In the genomic region with DNA sequence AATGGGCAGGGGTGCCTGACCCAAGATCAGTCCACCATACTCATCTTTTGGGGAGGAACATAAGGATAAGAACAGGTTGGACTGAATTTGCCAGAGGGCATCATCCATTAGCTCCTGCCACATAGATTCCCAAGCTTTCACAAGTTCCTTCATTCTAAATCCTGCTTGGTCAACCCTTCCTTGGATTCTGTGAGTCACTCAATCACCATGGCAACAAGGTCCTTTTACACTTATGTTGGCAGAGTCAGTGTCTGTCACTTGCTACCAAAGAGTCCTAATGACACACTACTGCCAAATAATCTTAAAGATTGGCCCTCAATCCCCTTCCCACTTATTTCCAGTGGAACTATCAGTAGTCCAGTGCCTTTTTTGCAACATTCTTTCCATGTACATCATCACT, we compare ENCODE assay signal across 13 cellular contexts. TPM values are rescaled to one million over a fixed set of nuclear protein-coding genes. Genes with fewer than 3 reads are reported as not detected.
A peak's percentile ranks its signal among the peaks of the same experiment; 100 is the strongest.
DNase-seq lines count a peak whose midpoint lies in the region; ATAC-seq and TF ChIP-seq lines count a peak whose summit lies in the region.
"Had no signal": no experiment of that assay in that cellular context is flagged by ENCODE, and none has a peak within 500 bp of the region (broad histone marks: within the 10 kb centered on the region; RNA-seq: fewer than 3 reads in every experiment).

No MANE protein-coding gene starts in this region.

- H4K20me1 ChIP-seq in PC-3 (ENCODE audit: low read length): no peaks in the 10 kb centered on the region

- no peak overlapping the region for H3K9ac ChIP-seq in PC-3 (ENCODE audit: low read length)
- H3K9ac ChIP-seq in rectal smooth muscle tissue (ENCODE audit: low read length): no peak overlapping the region

- H3K27ac Mint-ChIP-seq in progenitor cell of endocrine pancreas (no peak overlapping the region), T-cell (no peak overlapping the region)
- H3K27ac Mint-ChIP-seq: IgD-negative memory B cell had no signal

- TF ChIP-seq CTCF in PC-3 (conservative IDR thresholded peaks at IDR 0.05; ENCODE audit: low read depth, low read length) (no peak), gastroesophageal sphincter (IDR thresholded peaks at IDR 0.05) (no peak), progenitor cell of endocrine pancreas (IDR thresholded peaks at IDR 0.05; ENCODE audit: unreplicated experiment) (no peak)

- CTCF ChIA-PET in PC-3 (lab: Charles Lee): no interaction called here
- CTCF ChIA-PET in T-cell (lab: Charles Lee): no interaction called here

- H3K36me3 ChIP-seq in PC-3 (ENCODE audit: low read depth, low read length) (no peaks in the 10 kb centered on the region), ectodermal cell (ENCODE audit: control insufficient read depth, insufficient read depth, low read length) (no peaks in the 10 kb centered on the region), rectal smooth muscle tissue (ENCODE audit: control insufficient read depth, insufficient read depth, low read length) (no peaks in the 10 kb centered on the region), gastroesophageal sphincter (no peaks in the 10 kb centered on the region)
- H3K36me3 ChIP-seq: prostate gland had no signal

- peaks cover 7% of the 10 kb centered on the region for H3K4me1 Mint-ChIP-seq in progenitor cell of endocrine pancreas (ENCODE audit: low read depth)
- H3K4me1 Mint-ChIP-seq in T-cell: peaks cover 8 to 16% (median 9%) of the 10 kb centered on the region in 3 donors

- POLR2A ChIA-PET in PC-3 (lab: Charles Lee; ENCODE audit: unreplicated experiment): no interaction called here
- POLR2A ChIA-PET in T-cell (lab: Charles Lee): no interaction called here

- no TSS peak for BruUV-seq in PC-3 (replicated peaks; lab: Mats Ljungman, UMichigan)

- H3K4me3 Mint-ChIP-seq in progenitor cell of endocrine pancreas (ENCODE audit: low read depth) (no peak overlapping the region), T-cell (no peak overlapping the region)
- H3K4me3 Mint-ChIP-seq: activated T-cell treated with anti-CD3 and anti-CD28 coated beads, Interleukin-2, amount 50 U/mL, for 4 hours had no signal

- H3K4me3 ChIP-seq in PC-3 (ENCODE audit: low read length) (no peak overlapping the region), ectodermal cell (ENCODE audit: insufficient read depth, low read depth, low read length) (no peak overlapping the region), rectal smooth muscle tissue (ENCODE audit: low read length) (no peak overlapping the region), gastroesophageal sphincter (no peak overlapping the region)
- H3K4me3 ChIP-seq: prostate gland had no signal

- H3K9me2 ChIP-seq in PC-3 (replicated peaks; ENCODE audit: low read length): no peaks in the 10 kb centered on the region

- intact Hi-C loops in PC-3 (cut with micrococcal nuclease): no loop called here

- H3K36me3 Mint-ChIP-seq in progenitor cell of endocrine pancreas (ENCODE audit: insufficient read depth): no peaks in the 10 kb centered on the region
- H3K36me3 Mint-ChIP-seq in T-cell: no peaks in the 10 kb centered on the region
- H3K36me3 Mint-ChIP-seq: IgD-negative memory B cell had no signal

- no peaks in the 10 kb centered on the region for H3F3A ChIP-seq in PC-3 (ENCODE audit: low read length, unreplicated experiment)

- H3K9me3 ChIP-seq in PC-3 (ENCODE audit: low read length): no peaks in the 10 kb centered on the region
- H3K9me3 ChIP-seq in ectodermal cell (ENCODE audit: control insufficient read depth, low read length): no peaks in the 10 kb centered on the region
- H3K9me3 ChIP-seq in gastroesophageal sphincter: no peaks in the 10 kb centered on the region
- H3K9me3 ChIP-seq: prostate gland had no signal

- no peak for TF ChIP-seq POLR2A in gastroesophageal sphincter (IDR thresholded peaks at IDR 0.05)

- ATAC-seq in PC-3 (peak; percentile 70), gastroesophageal sphincter (no peak), T-cell (replicated peaks in 1 of 4) (no peak)
- ATAC-seq: activated T-cell treated with anti-CD3 and anti-CD28 coated beads, Interleukin-2, amount 50 U/mL, for 4 hours had no signal

- H3K79me2 ChIP-seq in PC-3 (ENCODE audit: low read length): no peaks in the 10 kb centered on the region

- H2AFZ ChIP-seq in PC-3 (ENCODE audit: low read length): no peak overlapping the region

- H3K27me3 Mint-ChIP-seq in progenitor cell of endocrine pancreas (peaks cover 29% of the 10 kb centered on the region), T-cell (peaks cover 15 to 34% of the 10 kb centered on the region in 2 donors)

- DNase-seq in GM04503 (ENCODE audit: low read depth) (peak; percentile 41), PC-3 (peak; percentile 74), progenitor cell of endocrine pancreas (ENCODE audit: low spot score, unreplicated experiment) (no peak), T-cell (no peak)
- DNase-seq: activated T-cell treated with anti-CD3 and anti-CD28 coated beads, Interleukin-2, amount 50 U/mL, for 4 hours; kidney; NCI-H774 had no signal

- H3K27ac ChIP-seq in PC-3 (ENCODE audit: low read length) (no peak overlapping the region), ectodermal cell (ENCODE audit: insufficient read depth, low read depth, low read length, poor library complexity, severe bottlenecking) (peak overlapping the region; percentile 20), rectal smooth muscle tissue (ENCODE audit: low read depth, low read length) (peak overlapping the region; percentile 0), gastroesophageal sphincter (no peak overlapping the region)
- H3K27ac ChIP-seq: prostate gland had no signal

- no peak overlapping the region for H3K4me2 ChIP-seq in PC-3 (ENCODE audit: low read length)

- no peaks in the 10 kb centered on the region for H3K9me3 Mint-ChIP-seq in progenitor cell of endocrine pancreas (ENCODE audit: low read depth)
- H3K9me3 Mint-ChIP-seq in T-cell: no peaks in the 10 kb centered on the region
- H3K9me3 Mint-ChIP-seq: activated T-cell treated with anti-CD3 and anti-CD28 coated beads, Interleukin-2, amount 50 U/mL, for 4 hours had no signal

- TF ChIP-seq EP300 in gastroesophageal sphincter (IDR thresholded peaks at IDR 0.05): no peak

- H3K27me3 ChIP-seq in PC-3 (ENCODE audit: low read length): no peaks in the 10 kb centered on the region
- no peaks in the 10 kb centered on the region for H3K27me3 ChIP-seq in ectodermal cell (ENCODE audit: control insufficient read depth, insufficient read depth, low read length, poor library complexity, severe bottlenecking)
- H3K27me3 ChIP-seq in rectal smooth muscle tissue (ENCODE audit: control insufficient read depth, insufficient read depth, low read length): no peaks in the 10 kb centered on the region
- H3K27me3 ChIP-seq in gastroesophageal sphincter: peaks cover 7% of the 10 kb centered on the region

- H3K4me1 ChIP-seq in PC-3 (ENCODE audit: insufficient read depth, low read length) (peaks cover 4% of the 10 kb centered on the region), ectodermal cell (ENCODE audit: control insufficient read depth, insufficient read depth, low read length) (peaks cover 75% of the 10 kb centered on the region), rectal smooth muscle tissue (ENCODE audit: control insufficient read depth, insufficient read depth, low read length) (peaks cover 28% of the 10 kb centered on the region), gastroesophageal sphincter (peaks cover 0 to 30% (median 3%) of the 10 kb centered on the region in 3 donors)
- H3K4me1 ChIP-seq: prostate gland had no signal

RNA-seq across cellular contexts. Expression of gene LGI1, which starts 5.0 kb away (rescaled TPM):
- not detected in 2 replicates for total RNA-seq in PC-3 (2014; rRNA removed)
- 74.0 TPM for polyA plus RNA-seq in ectodermal cell (2013, experiment 1 of 4)
- polyA plus RNA-seq in ectodermal cell (2013, experiment 2 of 4): 59.9 TPM
- polyA plus RNA-seq in ectodermal cell (2013, experiment 3 of 4): 55.0 TPM
- polyA plus RNA-seq in ectodermal cell (2013, experiment 4 of 4): 53.5 TPM
- 1 to 10 TPM in 1 of 4 donors, under 1 TPM in 2, not detected in 1; 0.17 to 1.9 (median 0.35) TPM for total RNA-seq in gastroesophageal sphincter
- not detected in 2 replicates for total RNA-seq in progenitor cell of endocrine pancreas
- total RNA-seq in T-cell: not detected
- total RNA-seq: activated T-cell treated with anti-CD3 and anti-CD28 coated beads, Interleukin-2, amount 50 U/mL, for 4 hours; dermis microvascular lymphatic vessel endothelial cell; kidney had no signal
- polyA plus RNA-seq: IgD-negative memory B cell had no signal

RNA-seq across cellular contexts. Expression of gene FRA10AC1, which starts 50.4 kb away (rescaled TPM):
- total RNA-seq in PC-3 (2014; rRNA removed): 3.8 and 5.5 TPM in 2 replicates
- 19.4 TPM for polyA plus RNA-seq in ectodermal cell (2013, experiment 1 of 4)
- 18.9 TPM for polyA plus RNA-seq in ectodermal cell (2013, experiment 2 of 4)
- polyA plus RNA-seq in ectodermal cell (2013, experiment 3 of 4): 14.3 TPM
- 16.6 TPM for polyA plus RNA-seq in ectodermal cell (2013, experiment 4 of 4)
- 10 to 100 TPM in 2 of 4 donors, 1 to 10 TPM in 2; 8.4 to 28.6 (median 14.3) TPM for total RNA-seq in gastroesophageal sphincter
- 21.9 and 22.1 TPM in 2 replicates for total RNA-seq in progenitor cell of endocrine pancreas
- total RNA-seq in T-cell: 10 to 100 TPM; 15.2 to 24.1 (median 18.2) TPM

Comparison
In these comparisons a context has a peak if more than half of its experiments do, and no peak if none do; other contexts are left out.
1. DNase-seq: peak in GM04503 (single experiment) and PC-3 (single experiment); none in progenitor cell of endocrine pancreas (single experiment) and T-cell (0 of 34).
2. H3K27ac ChIP-seq: peak in ectodermal cell (single experiment) and rectal smooth muscle tissue (single experiment); none in PC-3 (single experiment) and gastroesophageal sphincter (0 of 4).